1 cellular context compared by ENCODE assay signal in genomic region chr10:23055424-23056191, GRCh38.
A peak's percentile ranks its signal among the peaks of the same experiment; 100 is the strongest.
TF ChIP-seq lines count a peak whose summit lies in the region.

No MANE protein-coding gene starts in this region.

TF ChIP-seq in K562, 482 proteins besides CTCF, POLR2A, EP300 and RAD21 (continued from another document and continues in another):
- TF ChIP-seq, protein P1, sequence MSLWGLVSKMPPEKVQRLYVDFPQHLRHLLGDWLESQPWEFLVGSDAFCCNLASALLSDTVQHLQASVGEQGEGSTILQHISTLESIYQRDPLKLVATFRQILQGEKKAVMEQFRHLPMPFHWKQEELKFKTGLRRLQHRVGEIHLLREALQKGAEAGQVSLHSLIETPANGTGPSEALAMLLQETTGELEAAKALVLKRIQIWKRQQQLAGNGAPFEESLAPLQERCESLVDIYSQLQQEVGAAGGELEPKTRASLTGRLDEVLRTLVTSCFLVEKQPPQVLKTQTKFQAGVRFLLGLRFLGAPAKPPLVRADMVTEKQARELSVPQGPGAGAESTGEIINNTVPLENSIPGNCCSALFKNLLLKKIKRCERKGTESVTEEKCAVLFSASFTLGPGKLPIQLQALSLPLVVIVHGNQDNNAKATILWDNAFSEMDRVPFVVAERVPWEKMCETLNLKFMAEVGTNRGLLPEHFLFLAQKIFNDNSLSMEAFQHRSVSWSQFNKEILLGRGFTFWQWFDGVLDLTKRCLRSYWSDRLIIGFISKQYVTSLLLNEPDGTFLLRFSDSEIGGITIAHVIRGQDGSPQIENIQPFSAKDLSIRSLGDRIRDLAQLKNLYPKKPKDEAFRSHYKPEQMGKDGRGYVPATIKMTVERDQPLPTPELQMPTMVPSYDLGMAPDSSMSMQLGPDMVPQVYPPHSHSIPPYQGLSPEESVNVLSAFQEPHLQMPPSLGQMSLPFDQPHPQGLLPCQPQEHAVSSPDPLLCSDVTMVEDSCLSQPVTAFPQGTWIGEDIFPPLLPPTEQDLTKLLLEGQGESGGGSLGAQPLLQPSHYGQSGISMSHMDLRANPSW (CRISPR knock-in tag; IDR thresholded peaks at IDR 0.05) = no peak
- 0 out of 4 replicates have a peak, but pooled peaks of 1 of the 2 experiments have one; percentile 7 for TF ChIP-seq FOXA3 (CRISPR knock-in tag; conservative IDR thresholded peaks at IDR 0.05 in 1 of 2, IDR thresholded peaks at IDR 0.05 in 1 of 2)
- peak; percentile 17 for TF ChIP-seq CCNT2 (IDR thresholded peaks at IDR 0.05; ENCODE audit: borderline replicate concordance, extremely low read depth, insufficient read length, low read depth, low read length)
- TF ChIP-seq RFX1 (IDR thresholded peaks at IDR 0.05) = peak; percentile 68
- TF ChIP-seq CREBBP (IDR thresholded peaks at IDR 0.05; ENCODE audit: low read depth, low read length) = no peak
- TF ChIP-seq ARID3B (CRISPR knock-in tag; IDR thresholded peaks at IDR 0.05; ENCODE audit: borderline replicate concordance) = no peak
- TF ChIP-seq FOXK2 (conservative IDR thresholded peaks at IDR 0.05 in 1 of 2, IDR thresholded peaks at IDR 0.05 in 1 of 2; ENCODE audit: low read depth in 2 of 2) = no peak
- TF ChIP-seq, protein P2, sequence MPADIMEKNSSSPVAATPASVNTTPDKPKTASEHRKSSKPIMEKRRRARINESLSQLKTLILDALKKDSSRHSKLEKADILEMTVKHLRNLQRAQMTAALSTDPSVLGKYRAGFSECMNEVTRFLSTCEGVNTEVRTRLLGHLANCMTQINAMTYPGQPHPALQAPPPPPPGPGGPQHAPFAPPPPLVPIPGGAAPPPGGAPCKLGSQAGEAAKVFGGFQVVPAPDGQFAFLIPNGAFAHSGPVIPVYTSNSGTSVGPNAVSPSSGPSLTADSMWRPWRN (IDR thresholded peaks at IDR 0.05; ENCODE audit: low read depth) = no peak
- 0 out of 2 replicates have a peak, but pooled peaks have one; percentile 36 for TF ChIP-seq ZNF212 (CRISPR knock-in tag; IDR thresholded peaks at IDR 0.05)
- peak; percentile 64 for TF ChIP-seq RNF2 (IDR thresholded peaks at IDR 0.05)
- TF ChIP-seq, protein P3, sequence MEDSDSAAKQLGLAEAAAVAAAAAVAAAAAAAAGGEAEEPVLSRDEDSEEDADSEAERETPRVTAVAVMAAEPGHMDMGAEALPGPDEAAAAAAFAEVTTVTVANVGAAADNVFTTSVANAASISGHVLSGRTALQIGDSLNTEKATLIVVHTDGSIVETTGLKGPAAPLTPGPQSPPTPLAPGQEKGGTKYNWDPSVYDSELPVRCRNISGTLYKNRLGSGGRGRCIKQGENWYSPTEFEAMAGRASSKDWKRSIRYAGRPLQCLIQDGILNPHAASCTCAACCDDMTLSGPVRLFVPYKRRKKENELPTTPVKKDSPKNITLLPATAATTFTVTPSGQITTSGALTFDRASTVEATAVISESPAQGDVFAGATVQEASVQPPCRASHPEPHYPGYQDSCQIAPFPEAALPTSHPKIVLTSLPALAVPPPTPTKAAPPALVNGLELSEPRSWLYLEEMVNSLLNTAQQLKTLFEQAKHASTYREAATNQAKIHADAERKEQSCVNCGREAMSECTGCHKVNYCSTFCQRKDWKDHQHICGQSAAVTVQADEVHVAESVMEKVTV (CRISPR knock-in tag; IDR thresholded peaks at IDR 0.05) = 0 out of 2 replicates have a peak, but pooled peaks have one; percentile 15
- peak; percentile 65; the same call in 1 of the 2 replicates for TF ChIP-seq ZNF445 (CRISPR knock-in tag; IDR thresholded peaks at IDR 0.05; ENCODE audit: low read depth)
- peak; percentile 29 for TF ChIP-seq KDM5B (IDR thresholded peaks at IDR 0.05; ENCODE audit: insufficient replicate concordance, low read depth, low read length)
- TF ChIP-seq, protein P4, sequence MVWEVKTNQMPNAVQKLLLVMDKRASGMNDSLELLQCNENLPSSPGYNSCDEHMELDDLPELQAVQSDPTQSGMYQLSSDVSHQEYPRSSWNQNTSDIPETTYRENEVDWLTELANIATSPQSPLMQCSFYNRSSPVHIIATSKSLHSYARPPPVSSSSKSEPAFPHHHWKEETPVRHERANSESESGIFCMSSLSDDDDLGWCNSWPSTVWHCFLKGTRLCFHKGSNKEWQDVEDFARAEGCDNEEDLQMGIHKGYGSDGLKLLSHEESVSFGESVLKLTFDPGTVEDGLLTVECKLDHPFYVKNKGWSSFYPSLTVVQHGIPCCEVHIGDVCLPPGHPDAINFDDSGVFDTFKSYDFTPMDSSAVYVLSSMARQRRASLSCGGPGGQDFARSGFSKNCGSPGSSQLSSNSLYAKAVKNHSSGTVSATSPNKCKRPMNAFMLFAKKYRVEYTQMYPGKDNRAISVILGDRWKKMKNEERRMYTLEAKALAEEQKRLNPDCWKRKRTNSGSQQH (CRISPR knock-in tag; IDR thresholded peaks at IDR 0.05) = peak; percentile 99
- TF ChIP-seq ZC3H8 (IDR thresholded peaks at IDR 0.05) = peak; percentile 96
- peak; percentile 98 for TF ChIP-seq ILF3 (IDR thresholded peaks at IDR 0.05; ENCODE audit: borderline replicate concordance)
- TF ChIP-seq, protein P5, sequence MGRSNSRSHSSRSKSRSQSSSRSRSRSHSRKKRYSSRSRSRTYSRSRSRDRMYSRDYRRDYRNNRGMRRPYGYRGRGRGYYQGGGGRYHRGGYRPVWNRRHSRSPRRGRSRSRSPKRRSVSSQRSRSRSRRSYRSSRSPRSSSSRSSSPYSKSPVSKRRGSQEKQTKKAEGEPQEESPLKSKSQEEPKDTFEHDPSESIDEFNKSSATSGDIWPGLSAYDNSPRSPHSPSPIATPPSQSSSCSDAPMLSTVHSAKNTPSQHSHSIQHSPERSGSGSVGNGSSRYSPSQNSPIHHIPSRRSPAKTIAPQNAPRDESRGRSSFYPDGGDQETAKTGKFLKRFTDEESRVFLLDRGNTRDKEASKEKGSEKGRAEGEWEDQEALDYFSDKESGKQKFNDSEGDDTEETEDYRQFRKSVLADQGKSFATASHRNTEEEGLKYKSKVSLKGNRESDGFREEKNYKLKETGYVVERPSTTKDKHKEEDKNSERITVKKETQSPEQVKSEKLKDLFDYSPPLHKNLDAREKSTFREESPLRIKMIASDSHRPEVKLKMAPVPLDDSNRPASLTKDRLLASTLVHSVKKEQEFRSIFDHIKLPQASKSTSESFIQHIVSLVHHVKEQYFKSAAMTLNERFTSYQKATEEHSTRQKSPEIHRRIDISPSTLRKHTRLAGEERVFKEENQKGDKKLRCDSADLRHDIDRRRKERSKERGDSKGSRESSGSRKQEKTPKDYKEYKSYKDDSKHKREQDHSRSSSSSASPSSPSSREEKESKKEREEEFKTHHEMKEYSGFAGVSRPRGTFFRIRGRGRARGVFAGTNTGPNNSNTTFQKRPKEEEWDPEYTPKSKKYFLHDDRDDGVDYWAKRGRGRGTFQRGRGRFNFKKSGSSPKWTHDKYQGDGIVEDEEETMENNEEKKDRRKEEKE (IDR thresholded peaks at IDR 0.05; ENCODE audit: borderline replicate concordance in 1 of 2, control insufficient read depth in 1 of 2, low read depth in 2 of 2, low read length in 1 of 2) = peak in 1 of 2 experiments; percentile 99; a peak in 2 of 4 replicates
- TF ChIP-seq ZNF133 (CRISPR knock-in tag; IDR thresholded peaks at IDR 0.05) = no peak
- TF ChIP-seq TAF15 (IDR thresholded peaks at IDR 0.05; ENCODE audit: low read depth, low read length) = no peak
- TF ChIP-seq CHD1 (IDR thresholded peaks at IDR 0.05; ENCODE audit: low read length) = no peak
- TF ChIP-seq GABPB2 (CRISPR knock-in tag; conservative IDR thresholded peaks at IDR 0.05) = no peak
- peak; percentile 67 for TF ChIP-seq NCOR1 (IDR thresholded peaks at IDR 0.05)
- TF ChIP-seq ELF4 (CRISPR knock-in tag; IDR thresholded peaks at IDR 0.05) = peak; percentile 65; the same call in 1 of the 2 replicates
- 0 out of 2 replicates have a peak, but pooled peaks have one; percentile 20 for TF ChIP-seq ZNF197 (CRISPR knock-in tag; IDR thresholded peaks at IDR 0.05; ENCODE audit: low read depth)
- TF ChIP-seq ZNF318 (IDR thresholded peaks at IDR 0.05; ENCODE audit: borderline replicate concordance in 1 of 2, low read depth in 1 of 2) = no peak
- no peak for TF ChIP-seq LCOR (CRISPR knock-in tag; IDR thresholded peaks at IDR 0.05)
- peak; percentile 46; the same call in 1 of the 2 replicates for TF ChIP-seq BACH1 (tag; IDR thresholded peaks at IDR 0.05)
- TF ChIP-seq NCOA6 (IDR thresholded peaks at IDR 0.05) = 0 out of 2 replicates have a peak, but pooled peaks have one; percentile 23
- TF ChIP-seq U2AF1 (optimal IDR thresholded peaks at IDR 0.05; ENCODE audit: low read depth, low read length) = peak; percentile 46
- TF ChIP-seq POLR2B (IDR thresholded peaks at IDR 0.05; ENCODE audit: low read depth, partially characterized antibody) = peak; percentile 81
- no peak for TF ChIP-seq FOXA1 (IDR thresholded peaks at IDR 0.05; ENCODE audit: borderline replicate concordance)
- TF ChIP-seq ZBTB7A (IDR thresholded peaks at IDR 0.05; ENCODE audit: borderline replicate concordance, control insufficient read depth, low read depth, low read length) = no peak
- no peak for TF ChIP-seq ZNF311 (CRISPR knock-in tag; IDR thresholded peaks at IDR 0.05)
- no peak for TF ChIP-seq SNIP1 (IDR thresholded peaks at IDR 0.05; ENCODE audit: low read depth)
- TF ChIP-seq ELK3 (CRISPR knock-in tag; IDR thresholded peaks at IDR 0.05) = 0 out of 2 replicates have a peak, but pooled peaks have one; percentile 33
- no peak for TF ChIP-seq ZNF12 (CRISPR knock-in tag; IDR thresholded peaks at IDR 0.05)
- TF ChIP-seq TBP (optimal IDR thresholded peaks at IDR 0.05; ENCODE audit: low read depth, low read length) = no peak
- no peak for TF ChIP-seq ESRRA (IDR thresholded peaks at IDR 0.05; ENCODE audit: borderline replicate concordance, low read depth)
- TF ChIP-seq ADNP (tag; IDR thresholded peaks at IDR 0.05) = no peak
- peak; percentile 94 for TF ChIP-seq GTF2B (IDR thresholded peaks at IDR 0.05; ENCODE audit: extremely low read depth, insufficient read length)
